In genomic region chr2:126777620-126777978, GRCh38 we compare ENCODE assay signal across 9 cellular contexts.
A peak's percentile ranks its signal among the peaks of the same experiment; 100 is the strongest.
DNase-seq lines count a peak whose midpoint lies in the region; ATAC-seq and TF ChIP-seq lines count a peak whose summit lies in the region.
"Had no signal": no experiment of that assay in that cellular context is flagged by ENCODE, and none has a peak within 500 bp of the region (broad histone marks: within the 10 kb centered on the region; RNA-seq: fewer than 3 reads in every experiment).

No MANE protein-coding gene starts in this region.

- TF ChIP-seq POLR2A in ovary (IDR thresholded peaks at IDR 0.05) = no peak

- H3K27me3 ChIP-seq in neural progenitor cell (peaks cover 14% of the 10 kb centered on the region), ovary (no peaks in the 10 kb centered on the region)

- no peaks in the 10 kb centered on the region for H4K20me1 ChIP-seq in neural progenitor cell (ENCODE audit: low read depth)

- no peaks in the 10 kb centered on the region for H3K36me3 Mint-ChIP-seq in neural progenitor cell

- in situ Hi-C loops in ACHN (cut with HindIII; ENCODE audit: low pct_ligation_motif_present, low pct_unique_long_range_greater_than_20kb, low sequenced_read_pairs) = no loop called here

- TF ChIP-seq CTCF in VCaP (conservative IDR thresholded peaks at IDR 0.05) = peak; percentile 58
- TF ChIP-seq CTCF in neural progenitor cell (IDR thresholded peaks at IDR 0.05) = no peak
- TF ChIP-seq CTCF in ovary (IDR thresholded peaks at IDR 0.05) = no peak

- H3K27ac ChIP-seq in VCaP (no peak overlapping the region), neural progenitor cell (no peak overlapping the region), ovary (no peak overlapping the region)
- H3K27ac ChIP-seq: SJSA1 had no signal

- ATAC-seq in GM18873 (IDR thresholded peaks at IDR 0.05; ENCODE audit: low FRiP score, unreplicated experiment) = peak; percentile 13
- peak; percentile 3 for ATAC-seq in HG02623 (IDR thresholded peaks at IDR 0.05; ENCODE audit: unreplicated experiment)

- H3K36me3 ChIP-seq in neural progenitor cell (no peaks in the 10 kb centered on the region), ovary (no peaks in the 10 kb centered on the region)
- H3K36me3 ChIP-seq: SJSA1 had no signal

- H3K9me3 Mint-ChIP-seq in neural progenitor cell = peaks cover 2% of the 10 kb centered on the region

- 16 to 23% (median 22%) methylated on average over 3 of the region's 3 CpGs for WGBS in ovary, 3 donors

- peak overlapping the region; percentile 94 for H3K27ac Mint-ChIP-seq in neural progenitor cell

- no peak for TF ChIP-seq EP300 in ovary (IDR thresholded peaks at IDR 0.05)

- H3K4me3 Mint-ChIP-seq in neural progenitor cell = peak overlapping the region; percentile 92

- no peak overlapping the region for H3K9ac ChIP-seq in neural progenitor cell

- peaks cover 20% of the 10 kb centered on the region for H3K27me3 Mint-ChIP-seq in neural progenitor cell (ENCODE audit: insufficient read depth, low read depth)

- H3K79me2 ChIP-seq in neural progenitor cell (ENCODE audit: low read depth) = no peaks in the 10 kb centered on the region

- no peak overlapping the region for H3K4me2 ChIP-seq in neural progenitor cell

- peaks cover 40% of the 10 kb centered on the region for H3K4me1 Mint-ChIP-seq in neural progenitor cell

- peaks cover 12% of the 10 kb centered on the region for H3K4me1 ChIP-seq in neural progenitor cell
- peaks cover 1% of the 10 kb centered on the region for H3K4me1 ChIP-seq in ovary (ENCODE audit: insufficient read depth)

- no peak for DNase-seq in neural progenitor cell (ENCODE audit: low spot score)
- no peak for DNase-seq in ovary
- no peak for DNase-seq in ACHN
- no peak for DNase-seq in AG08395 (ENCODE audit: low spot score)
- DNase-seq in HUDEP-2 (lab: John Stamatoyannopoulos, UW; ENCODE audit: unreplicated experiment in 76 of 76) = no peak

- intact Hi-C loops in ovary (cut with DNase I) = loop anchor here (5.0 to 10.0 kb wide), 4 partner anchors 153 to 553 kb away; no protein-coding TSS in a partner anchor

- H3K4me3 ChIP-seq in neural progenitor cell (no peak overlapping the region), ovary (no peak overlapping the region)
- H3K4me3 ChIP-seq: SJSA1 had no signal

- H3K9me3 ChIP-seq in neural progenitor cell (ENCODE audit: low read depth) = no peaks in the 10 kb centered on the region
- H3K9me3 ChIP-seq in ovary = no peaks in the 10 kb centered on the region
- H3K9me3 ChIP-seq: SJSA1 had no signal

- no peak overlapping the region for H2AFZ ChIP-seq in neural progenitor cell (replicated peaks)

- peaks cover 14% of the 10 kb centered on the region for H3F3A ChIP-seq in neural progenitor cell (ENCODE audit: low read depth)
